In the genomic region with DNA sequence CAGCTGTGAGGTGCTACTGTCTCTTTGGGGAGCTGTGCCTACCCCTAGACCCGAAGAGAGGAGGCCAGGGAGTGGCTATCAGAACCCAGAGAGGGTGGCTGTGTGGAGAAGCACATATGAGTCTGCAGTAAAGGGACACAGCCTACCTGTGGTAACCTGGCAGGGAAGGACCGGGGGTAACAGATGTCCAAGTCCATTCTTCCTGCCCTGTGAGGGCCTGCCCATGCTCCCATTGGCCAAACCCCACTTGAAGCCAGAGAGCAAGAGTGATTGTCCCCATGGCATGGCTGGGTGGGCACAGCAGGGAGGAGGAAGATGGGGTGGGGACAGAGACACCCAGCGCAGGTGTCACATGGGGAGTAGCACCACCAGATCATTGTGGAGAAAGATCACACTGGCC, we compare ENCODE assay signal across 27 cellular contexts. TPM values are rescaled to one million over a fixed set of nuclear protein-coding genes. Genes with fewer than 3 reads are reported as not detected.
A peak's percentile ranks its signal among the peaks of the same experiment; 100 is the strongest.
DNase-seq lines count a peak whose midpoint lies in the region; ATAC-seq, FAIRE-seq and TF ChIP-seq lines count a peak whose summit lies in the region.
"Had no signal": no experiment of that assay in that cellular context is flagged by ENCODE, and none has a peak within 500 bp of the region (broad histone marks: within the 10 kb centered on the region; RNA-seq: fewer than 3 reads in every experiment).

No MANE protein-coding gene starts in this region.

- H3K23ac ChIP-seq in H1 (ENCODE audit: insufficient read length) (no peak overlapping the region), neuronal stem cell (ENCODE audit: low read depth, low read length, poor library complexity) (no peak overlapping the region)

- POLR2A ChIA-PET in H1 (lab: Charles Lee; ENCODE audit: partially characterized antibody): no interaction called here

- H2BK20ac ChIP-seq in H1 (ENCODE audit: low read length): no peak overlapping the region

- H2AK5ac ChIP-seq in H1 (ENCODE audit: low read depth, low read length): no peak overlapping the region
- H2AK5ac ChIP-seq in neuronal stem cell (ENCODE audit: low read depth, low read length): peak overlapping the region; percentile 44

- no peaks in the 10 kb centered on the region for H3K36me3 Mint-ChIP-seq in stimulated activated effector memory CD8-positive, alpha-beta T cell treated with anti-CD3 and anti-CD28 coated beads, Interleukin-12 subunit alpha, Interleukin-12 subunit beta, amount 100 ng/mL, for 72 hours
- H3K36me3 Mint-ChIP-seq: CD14-positive monocyte; CD4-positive, CD25-positive, alpha-beta regulatory T cell had no signal

- H3K14ac ChIP-seq in H1 (ENCODE audit: insufficient read length): no peak overlapping the region
- H3K14ac ChIP-seq in neuronal stem cell (ENCODE audit: low read length): peak overlapping the region; percentile 42

- H4K91ac ChIP-seq in H1 (replicated peaks; ENCODE audit: insufficient read length, low read length): no peak overlapping the region
- H4K91ac ChIP-seq in neuronal stem cell (ENCODE audit: low read depth, low read length, poor library complexity): no peak overlapping the region

- no peak for TF ChIP-seq POLR2A in H1 (IDR thresholded peaks at IDR 0.05; ENCODE audit: control extremely low read depth in 1 of 2, low read depth in 2 of 2, low read length in 2 of 2)

- H3K4me3 Mint-ChIP-seq in stimulated activated effector memory CD8-positive, alpha-beta T cell treated with anti-CD3 and anti-CD28 coated beads, Interleukin-12 subunit alpha, Interleukin-12 subunit beta, amount 100 ng/mL, for 72 hours: no peak overlapping the region
- H3K4me3 Mint-ChIP-seq: CD14-positive monocyte; CD4-positive, alpha-beta memory T cell; CD8-positive, alpha-beta memory T cell had no signal

- H4K5ac ChIP-seq in H1 (ENCODE audit: insufficient read length, low read depth, low read length): no peak overlapping the region

- H3K4me2 ChIP-seq in H1 (ENCODE audit: insufficient read depth in 1 of 2, low read depth in 2 of 2, low read length in 2 of 2): no peak overlapping the region
- no peak overlapping the region for H3K4me2 ChIP-seq in neuronal stem cell (ENCODE audit: insufficient read depth, low read length, poor library complexity, severe bottlenecking)
- H3K4me2 ChIP-seq: BLaER1 had no signal

- peak overlapping the region; percentile 21; the same call in 1 of the 2 replicates for H4K8ac ChIP-seq in H1 (ENCODE audit: extremely low read depth, insufficient read depth, low read length)
- no peak overlapping the region for H4K8ac ChIP-seq in neuronal stem cell (ENCODE audit: low read depth, low read length)

- no peak for ATAC-seq in RWPE2 (ENCODE audit: low read depth)
- ATAC-seq in stimulated activated effector memory CD8-positive, alpha-beta T cell treated with anti-CD3 and anti-CD28 coated beads, Interleukin-12 subunit alpha, Interleukin-12 subunit beta, amount 100 ng/mL, for 72 hours: peak; percentile 7
- ATAC-seq in GM19035 (IDR thresholded peaks at IDR 0.05; ENCODE audit: unreplicated experiment): no peak
- ATAC-seq: GM12878 had no signal

- H3K4ac ChIP-seq in H1 (replicated peaks; ENCODE audit: insufficient read length, low read depth, low read length): no peak overlapping the region
- no peak overlapping the region for H3K4ac ChIP-seq in neuronal stem cell (ENCODE audit: low read length)

- H3K27me3 ChIP-seq in RWPE2 (ENCODE audit: insufficient read depth, poor library complexity, severe bottlenecking) (no peaks in the 10 kb centered on the region), H1 (replicated peaks in 1 of 4; ENCODE audit: control insufficient read depth in 3 of 4, extremely low read depth in 1 of 4, insufficient read depth in 3 of 4, low read length in 3 of 4) (peaks cover 0 to 2% (median 0%) of the 10 kb centered on the region in 4 experiments; a peak in 2 of 7 replicates), neuronal stem cell (ENCODE audit: control insufficient read depth in 3 of 3, insufficient read depth in 3 of 3, low read depth in 1 of 3, low read length in 3 of 3) (peaks cover 0 to 12% (median 0%) of the 10 kb centered on the region in 3 experiments)
- H3K27me3 ChIP-seq: BLaER1 had no signal

- no peak for FAIRE-seq in H1 (lab: Jason Lieb, UNC)
- FAIRE-seq: A204.1, D721Med, GM12878, GM12892, GM18507, GM19239 had no signal

- H3K36me3 ChIP-seq in RWPE2 (ENCODE audit: low read depth) (no peaks in the 10 kb centered on the region), H1 (ENCODE audit: control insufficient read depth in 2 of 4, insufficient read depth in 4 of 4, low read length in 3 of 4) (no peaks in the 10 kb centered on the region), neuronal stem cell (replicated peaks in 1 of 2; ENCODE audit: control insufficient read depth in 2 of 2, insufficient read depth in 2 of 2, low read length in 2 of 2) (peaks cover 0 to 2% of the 10 kb centered on the region in 2 donors)
- H3K36me3 ChIP-seq: BE2C had no signal

- H3K9me3 ChIP-seq in RWPE2 (ENCODE audit: severe bottlenecking): no peaks in the 10 kb centered on the region
- peaks cover 4 to 10% of the 10 kb centered on the region in 2 experiments; a peak in 3 of 4 replicates for H3K9me3 ChIP-seq in H1 (ENCODE audit: insufficient read depth in 2 of 2, low read depth in 1 of 2, low read length in 1 of 2)
- H3K9me3 ChIP-seq in neuronal stem cell (replicated peaks in 1 of 2; ENCODE audit: control insufficient read depth in 2 of 2, insufficient read depth in 1 of 2, low read depth in 1 of 2, low read length in 2 of 2): peaks cover 0 to 9% of the 10 kb centered on the region in 2 donors
- H3K9me3 ChIP-seq: BE2C had no signal

- no peaks in the 10 kb centered on the region for H3K23me2 ChIP-seq in H1 (ENCODE audit: low read depth, low read length)

- H2BK15ac ChIP-seq in H1 (ENCODE audit: low read length): no peak overlapping the region
- no peak overlapping the region for H2BK15ac ChIP-seq in neuronal stem cell (ENCODE audit: low read length)

- H2BK12ac ChIP-seq in H1 (ENCODE audit: low read depth, low read length): no peak overlapping the region
- peak overlapping the region; percentile 59 for H2BK12ac ChIP-seq in neuronal stem cell (ENCODE audit: low read length)

- no peaks in the 10 kb centered on the region for H4K20me1 ChIP-seq in H1 (replicated peaks in 1 of 2; ENCODE audit: control insufficient read depth in 1 of 2, insufficient read depth in 2 of 2, low read length in 2 of 2)
- H4K20me1 ChIP-seq: BLaER1 had no signal

- WGBS in H1 (ENCODE audit: extremely low coverage in 1 of 2, insufficient coverage in 1 of 2, insufficient read length in 1 of 2, insufficient replicate concordance in 2 of 2, low coverage in 1 of 2, low lambda C conversion rate in 2 of 2, missing lambda C conversion rate in 1 of 2), 2 experiments: 93% methylated on average over 3 of the region's 3 CpGs; no CpG with 5 or more reads in 1 of the 2 experiments
- no CpG with 5 or more reads among the region's 3 CpGs for WGBS in neuronal stem cell (ENCODE audit: extremely low coverage in 2 of 2, insufficient read length in 2 of 2, insufficient replicate concordance in 1 of 2), 2 donors

- H3K56ac ChIP-seq in H1 (replicated peaks; ENCODE audit: insufficient read length, low read depth, low read length): no peak overlapping the region

- H3K4me3 ChIP-seq in RWPE2 (ENCODE audit: severe bottlenecking): no peak overlapping the region
- no peak overlapping the region for H3K4me3 ChIP-seq in H1 (ENCODE audit: extremely low read depth in 1 of 4, insufficient read depth in 2 of 4, low read depth in 3 of 4, low read length in 4 of 4)
- H3K4me3 ChIP-seq in neuronal stem cell (ENCODE audit: low read length in 2 of 2): no peak overlapping the region
- H3K4me3 ChIP-seq: BLaER1, GM12878 had no signal

- no peak for TF ChIP-seq EP300 in H1 (IDR thresholded peaks at IDR 0.05; ENCODE audit: borderline replicate concordance in 1 of 2, low read depth in 2 of 2, low read length in 2 of 2)

- CTCF ChIA-PET in H1 (lab: Charles Lee; ENCODE audit: partially characterized antibody): interaction anchor here (2.6 kb wide), 1 partner anchor 283 kb away, joined by 6 read pairs; no protein-coding TSS in a partner anchor

- TF ChIP-seq RAD21 in H1 (IDR thresholded peaks at IDR 0.05 in 1 of 2, conservative IDR thresholded peaks at IDR 0.05 in 1 of 2; ENCODE audit: low read depth in 2 of 2, low read length in 2 of 2): no peak

- H3K27ac ChIP-seq in RWPE2 (ENCODE audit: poor library complexity, severe bottlenecking): no peak overlapping the region
- H3K27ac ChIP-seq in H1 (ENCODE audit: low read depth, low read length): no peak overlapping the region
- no peak overlapping the region for H3K27ac ChIP-seq in neuronal stem cell (replicated peaks; ENCODE audit: low read length)
- H3K27ac ChIP-seq: BLaER1 had no signal

- peak; percentile 42 for DNase-seq in RWPE2 (ENCODE audit: low spot score)
- no peak for DNase-seq in H1 (ENCODE audit: low read depth in 1 of 2, low spot score in 2 of 2)
- no peak for DNase-seq in neuronal stem cell (ENCODE audit: low spot score)
- no peak for DNase-seq in stimulated activated effector memory CD8-positive, alpha-beta T cell treated with anti-CD3 and anti-CD28 coated beads, Interleukin-12 subunit alpha, Interleukin-12 subunit beta, amount 100 ng/mL, for 72 hours (ENCODE audit: low spot score in 2 of 2)
- DNase-seq in kidney glomerular epithelial cell (lab: John Stamatoyannopoulos, UW): no peak
- no peak for DNase-seq in NCI-H345 (lab: John Stamatoyannopoulos, UW)
- no peak for DNase-seq in COLO668 (lab: John Stamatoyannopoulos, UW; ENCODE audit: unreplicated experiment)
- DNase-seq: 8988T; ACHN; BE2C; C1 segment of cervical spinal cord; Caco-2; Calu3; CD4-positive, alpha-beta memory T cell; CD4-positive, CD25-positive, alpha-beta regulatory T cell; CD8-positive, alpha-beta memory T cell; DMS79 treated with DMSO at 0.1 percent for 48 hours; GDM1 had no signal

- H2BK5ac ChIP-seq in H1 (ENCODE audit: low read depth, low read length): no peak overlapping the region
- H2BK5ac ChIP-seq in neuronal stem cell (ENCODE audit: low read length): no peak overlapping the region

- peaks cover 12% of the 10 kb centered on the region for H3K4me1 Mint-ChIP-seq in stimulated activated effector memory CD8-positive, alpha-beta T cell treated with anti-CD3 and anti-CD28 coated beads, Interleukin-12 subunit alpha, Interleukin-12 subunit beta, amount 100 ng/mL, for 72 hours

- H3K9me3 Mint-ChIP-seq in stimulated activated effector memory CD8-positive, alpha-beta T cell treated with anti-CD3 and anti-CD28 coated beads, Interleukin-12 subunit alpha, Interleukin-12 subunit beta, amount 100 ng/mL, for 72 hours: peaks cover 5% of the 10 kb centered on the region

- TF ChIP-seq CTCF in RWPE2 (IDR thresholded peaks at IDR 0.05; ENCODE audit: poor library complexity, severe bottlenecking) (no peak), H1 (IDR thresholded peaks at IDR 0.05; ENCODE audit: control extremely low read depth in 1 of 3, insufficient read depth in 1 of 3, low read depth in 1 of 3, low read length in 3 of 3) (no peak)

- H2AFZ ChIP-seq in H1 (ENCODE audit: low read length): no peak overlapping the region
- no peak overlapping the region for H2AFZ ChIP-seq in neuronal stem cell (ENCODE audit: low read length)

- no peak overlapping the region for H3K27ac Mint-ChIP-seq in stimulated activated effector memory CD8-positive, alpha-beta T cell treated with anti-CD3 and anti-CD28 coated beads, Interleukin-12 subunit alpha, Interleukin-12 subunit beta, amount 100 ng/mL, for 72 hours
- H3K27ac Mint-ChIP-seq: CD4-positive, alpha-beta memory T cell; CD4-positive, CD25-positive, alpha-beta regulatory T cell; CD8-positive, alpha-beta memory T cell had no signal

- H3K9ac ChIP-seq in H1 (replicated peaks in 1 of 4; ENCODE audit: extremely low read depth in 1 of 4, low read depth in 3 of 4, low read length in 3 of 4) (no peak overlapping the region), neuronal stem cell (ENCODE audit: low read depth, low read length, poor library complexity) (no peak overlapping the region)
- H3K9ac ChIP-seq: BLaER1 had no signal

- H3K79me1 ChIP-seq in H1 (ENCODE audit: low read depth, low read length) (no peaks in the 10 kb centered on the region), neuronal stem cell (ENCODE audit: low read depth, low read length) (no peaks in the 10 kb centered on the region)

- H3K18ac ChIP-seq in H1 (ENCODE audit: extremely low read depth, low read length) (no peak overlapping the region), neuronal stem cell (ENCODE audit: low read length) (peak overlapping the region; percentile 58)

- H3K79me2 ChIP-seq in H1 (ENCODE audit: control insufficient read depth in 1 of 2, insufficient read depth in 2 of 2, low read length in 2 of 2): no peaks in the 10 kb centered on the region

- no peak overlapping the region for H2BK120ac ChIP-seq in H1 (replicated peaks; ENCODE audit: low read depth, low read length)
- H2BK120ac ChIP-seq in neuronal stem cell (ENCODE audit: low read depth, low read length): no peak overlapping the region

- H3K4me1 ChIP-seq in RWPE2 (ENCODE audit: insufficient read depth, poor library complexity, severe bottlenecking): peaks cover 3% of the 10 kb centered on the region
- peaks cover 0 to 7% (median 3%) of the 10 kb centered on the region in 4 experiments; a peak in 5 of 7 replicates for H3K4me1 ChIP-seq in H1 (replicated peaks in 1 of 4; ENCODE audit: control insufficient read depth in 3 of 4, insufficient read depth in 4 of 4, low read length in 3 of 4)
- H3K4me1 ChIP-seq in neuronal stem cell (ENCODE audit: control insufficient read depth in 2 of 2, insufficient read depth in 1 of 2, low read depth in 1 of 2, low read length in 2 of 2): peaks cover 2 to 18% of the 10 kb centered on the region in 2 donors
- H3K4me1 ChIP-seq: BE2C had no signal

RNA-seq across cellular contexts. Expression of a gene that starts 39.3 kb away (rescaled TPM):
- total RNA-seq in H1 (2021; fragmentation: NEBNext Ultra II Directional; extraction: Animal tissue kit (Norgen Biotek cat#: 25700)): 143 and 149 TPM in 2 replicates
- 83.1 and 107 TPM in 2 replicates for polyA plus RNA-seq in H1 (2011; rRNA removed)
- 127 TPM for polyA plus RNA-seq in H1 (2011; cell fraction: cytosol; rRNA removed)
- 58.0 TPM for polyA plus RNA-seq in H1 (2011; cell fraction: nucleus; rRNA removed)
- polyA plus RNA-seq in H1 (2012, experiment 1 of 2): 133 to 170 TPM (median 136 TPM) in 4 replicates
- polyA plus RNA-seq in H1 (2012, experiment 2 of 2): 111 TPM
- 117 TPM for polyA plus RNA-seq in H1 (2013, experiment 1 of 2)
- 117 TPM for polyA plus RNA-seq in H1 (2013, experiment 2 of 2)
- polyA minus RNA-seq in H1 (2011; rRNA and poly(A)+ RNA removed): 114 and 131 TPM in 2 replicates
- 68.5 TPM for polyA minus RNA-seq in H1 (2011; cell fraction: cytosol; rRNA and poly(A)+ RNA removed)
- 60.4 TPM for polyA minus RNA-seq in H1 (2011; cell fraction: nucleus; rRNA and poly(A)+ RNA removed)
- polyA plus RNA-seq in neuronal stem cell (2013, experiment 1 of 2): 171 TPM
- 171 TPM for polyA plus RNA-seq in neuronal stem cell (2013, experiment 2 of 2)
